In the genomic region with DNA sequence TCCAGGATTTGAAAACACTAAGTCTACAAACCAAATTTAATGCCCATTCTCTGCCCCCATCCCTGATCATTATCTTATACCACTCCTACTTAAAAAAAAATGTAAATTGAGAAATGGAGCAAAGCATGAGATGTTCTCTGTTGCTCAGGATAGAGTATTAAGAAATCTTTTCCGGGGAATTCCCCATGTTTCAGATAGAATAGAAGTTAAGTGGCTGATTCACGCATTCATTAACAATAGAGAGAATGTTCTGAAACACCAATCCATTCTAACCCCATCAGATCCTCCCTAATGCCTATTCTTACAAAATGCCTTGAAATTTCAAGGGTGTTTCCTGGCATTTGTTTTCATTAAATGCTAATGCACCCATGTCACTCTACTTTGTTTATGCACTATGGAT, we compare ENCODE assay signal across 22 cellular contexts.
DNase-seq lines count a peak whose midpoint lies in the region; ATAC-seq, FAIRE-seq and TF ChIP-seq lines count a peak whose summit lies in the region.
"Had no signal": no experiment of that assay in that cellular context is flagged by ENCODE, and none has a peak within 500 bp of the region (broad histone marks: within the 10 kb centered on the region; RNA-seq: fewer than 3 reads in every experiment).

No MANE protein-coding gene starts in this region.

- H3K4me3 ChIP-seq in A549 (no peak overlapping the region), HCT116 (replicated peaks in 1 of 2; ENCODE audit: low read depth in 1 of 2, low read length in 2 of 2) (no peak overlapping the region), GM12878 (no peak overlapping the region)
- H3K4me3 ChIP-seq: cardiac muscle cell, transverse colon had no signal

- no peaks in the 10 kb centered on the region for H4K20me1 ChIP-seq in HCT116 (ENCODE audit: insufficient read depth)
- no peaks in the 10 kb centered on the region for H4K20me1 ChIP-seq in GM12878 (ENCODE audit: control insufficient read depth, insufficient read depth)

- TF ChIP-seq RAD21 in A549 (conservative IDR thresholded peaks at IDR 0.05 in 1 of 2, IDR thresholded peaks at IDR 0.05 in 1 of 2) (no peak), HCT116 (IDR thresholded peaks at IDR 0.05; ENCODE audit: low read depth) (no peak), GM12878 (IDR thresholded peaks at IDR 0.05; ENCODE audit: insufficient read depth, low read depth, low read length) (no peak)

- H3K4me1 ChIP-seq in A549 = peaks cover 47% of the 10 kb centered on the region
- H3K4me1 ChIP-seq in HCT116 (ENCODE audit: control insufficient read depth in 1 of 2, insufficient read depth in 2 of 2, low read length in 2 of 2) = peaks cover 57 to 80% of the 10 kb centered on the region in 2 experiments
- H3K4me1 ChIP-seq in GM12878 (ENCODE audit: control insufficient read depth, insufficient read depth, low read length) = no peaks in the 10 kb centered on the region

- POLR2A ChIA-PET in A549 (lab: Yijun Ruan, JAX) = no interaction called here
- POLR2A ChIA-PET in HCT116 (lab: Charles Lee) = interaction anchor here (2.4 to 7.6 kb wide), 3 partner anchors 8 to 108 kb away, joined by 10 to 145 read pairs (median 26); no protein-coding TSS in a partner anchor
- POLR2A ChIA-PET in GM12878 (lab: Charles Lee) = no interaction called here

- in situ Hi-C loops in GM12878 (cut with MboI) = no loop called here

- TF ChIP-seq POLR2A in A549 (IDR thresholded peaks at IDR 0.05; ENCODE audit: low read length) (no peak), HCT116 (IDR thresholded peaks at IDR 0.05; ENCODE audit: borderline replicate concordance, extremely low read depth, insufficient read depth, insufficient read length) (no peak), GM12878 (IDR thresholded peaks at IDR 0.05; ENCODE audit: low read depth, low read length) (no peak)

- CTCF ChIA-PET in A549 (lab: Yijun Ruan, JAX) = no interaction called here
- CTCF ChIA-PET in HCT116 (lab: Charles Lee) = no interaction called here
- CTCF ChIA-PET in GM12878 (lab: Yijun Ruan, JAX) = interaction anchor here (0.5 to 1.0 kb wide), 2 partner anchors 15 to 442 kb away, joined by 3 read pairs; no protein-coding TSS in a partner anchor

- WGBS in A549 (ENCODE audit: missing lambda C conversion rate) = 35% methylated on average over 2 of the region's 2 CpGs
- 39% methylated on average over 2 of the region's 2 CpGs for WGBS in GM12878 (ENCODE audit: insufficient coverage, insufficient replicate concordance, low lambda C conversion rate, missing lambda C conversion rate)

- no peaks in the 10 kb centered on the region for H3K9me3 ChIP-seq in A549
- no peaks in the 10 kb centered on the region for H3K9me3 ChIP-seq in HCT116 (ENCODE audit: control insufficient read depth in 1 of 2, insufficient read depth in 1 of 2, low read depth in 1 of 2, low read length in 2 of 2)
- no peaks in the 10 kb centered on the region for H3K9me3 ChIP-seq in GM12878 (replicated peaks; ENCODE audit: control insufficient read depth, insufficient read depth, low read length)
- H3K9me3 ChIP-seq: transverse colon had no signal

- H3K9ac ChIP-seq in HCT116 (ENCODE audit: low read length) (0 out of 2 replicates have a peak overlapping the region, but pooled peaks have one; percentile 27), GM12878 (ENCODE audit: control insufficient read depth, insufficient read depth, low read length) (no peak overlapping the region)

- RAD21 ChIA-PET in HCT116 (lab: Charles Lee; ENCODE audit: low non-redundant PET in 1 of 2, low total read pairs in 2 of 2, uncharacterized antibody in 2 of 2, unreplicated experiment in 2 of 2) (no interaction called here), GM12878 (lab: Charles Lee; ENCODE audit: unreplicated experiment) (no interaction called here)

- DNase-seq in A549 (ENCODE audit: low read depth in 1 of 2, low spot score in 1 of 2) (peak in 1 of 2 experiments; percentile 19), HCT116 (ENCODE audit: low read depth, low spot score) (no peak), GM12878 (ENCODE audit: low read depth, low spot score) (no peak), glomerular visceral epithelial cell (ENCODE audit: extremely low spot score) (peak; percentile 58), inferior parietal cortex (ENCODE audit: extremely low spot score) (no peak), NCI-H510A treated with DMSO at 0.1 percent for 48 hours (lab: John Stamatoyannopoulos, UW) (no peak)
- DNase-seq: activated CD4-positive, alpha-beta T cell treated with anti-CD3 and anti-CD28 coated beads, Interleukin-2, amount 10 ng/mL, durations not matched to agents 7 days and 5 days; activated naive CD4-positive, alpha-beta T cell treated with anti-CD3 and anti-CD28 coated beads, Interleukin-2, amount 10 ng/mL, durations not matched to agents 7 days and 5 days; activated T-cell treated with anti-CD3 and anti-CD28 coated beads for 4 hours; CD4-positive, alpha-beta T cell; effector memory CD8-positive, alpha-beta T cell; NCI-H2029 treated with DMSO at 0.1 percent for 48 hours; NCI-H524 treated with DMSO at 0.1 percent for 48 hours; OCI-M1; stimulated activated naive CD4-positive, alpha-beta T cell; transverse colon had no signal

- H2AFZ ChIP-seq in HCT116 (ENCODE audit: low read depth, low read length, poor library complexity, severe bottlenecking) (no peak overlapping the region), GM12878 (ENCODE audit: control insufficient read depth, low read depth, low read length) (no peak overlapping the region)

- H3K9me2 ChIP-seq in HCT116 (ENCODE audit: insufficient read depth) = no peaks in the 10 kb centered on the region

- FAIRE-seq in A549 (lab: Jason Lieb, UNC) (no peak), GM12878 (lab: Jason Lieb, UNC) (no peak)
- FAIRE-seq: A204.1, TTC549 had no signal

- H3K27me3 ChIP-seq in HCT116 (ENCODE audit: insufficient read depth, low read length) = no peaks in the 10 kb centered on the region
- H3K27me3 ChIP-seq in GM12878 (replicated peaks in 1 of 2; ENCODE audit: control insufficient read depth in 2 of 2, insufficient read depth in 2 of 2, low read length in 1 of 2) = no peaks in the 10 kb centered on the region; a peak in 1 of 4 replicates
- H3K27me3 ChIP-seq: cardiac muscle cell, transverse colon had no signal

- H3K4me2 ChIP-seq in A549 = peak overlapping the region; percentile 50; the same call in 2 of the 3 replicates
- no peak overlapping the region for H3K4me2 ChIP-seq in HCT116 (ENCODE audit: low read length)
- H3K4me2 ChIP-seq in GM12878 (ENCODE audit: control insufficient read depth, insufficient read depth) = no peak overlapping the region

- BruUV-seq in HCT116 (replicated peaks; lab: Mats Ljungman, UMichigan) (no TSS peak), GM12878 (replicated peaks; lab: Mats Ljungman, UMichigan) (no TSS peak)

- no peak for TF ChIP-seq CTCF in A549 (IDR thresholded peaks at IDR 0.05)
- no peak for TF ChIP-seq CTCF in HCT116 (IDR thresholded peaks at IDR 0.05 in 2 of 3, conservative IDR thresholded peaks at IDR 0.05 in 1 of 3; ENCODE audit: borderline replicate concordance in 1 of 3, insufficient read depth in 1 of 3, low read depth in 2 of 3, low read length in 2 of 3)
- TF ChIP-seq CTCF in GM12878 (IDR thresholded peaks at IDR 0.05 in 2 of 3, conservative IDR thresholded peaks at IDR 0.05 in 1 of 3; ENCODE audit: control insufficient read depth in 2 of 3, extremely low read depth in 1 of 3, insufficient read depth in 1 of 3, low read depth in 3 of 3, low read length in 3 of 3) = no peak

- TF ChIP-seq EP300 in A549 (IDR thresholded peaks at IDR 0.05) (no peak), GM12878 (IDR thresholded peaks at IDR 0.05; ENCODE audit: borderline replicate concordance in 1 of 2, control insufficient read depth in 1 of 2, low read depth in 2 of 2, low read length in 2 of 2) (no peak)

- peaks cover 6% of the 10 kb centered on the region; the same call in 1 of the 2 replicates for H3K79me2 ChIP-seq in HCT116 (ENCODE audit: insufficient read depth, low read length)
- H3K79me2 ChIP-seq in GM12878 (ENCODE audit: control insufficient read depth, insufficient read depth, low read length) = no peaks in the 10 kb centered on the region

- ATAC-seq in A549 (peak in 1 of 2 experiments; percentile 19; a peak in 2 of 6 replicates), HCT116 (no peak), GM12878 (0 out of 3 replicates have a peak, but pooled peaks have one; percentile 21), GM21360 (IDR thresholded peaks at IDR 0.05; ENCODE audit: unreplicated experiment) (no peak), GM21528 (IDR thresholded peaks at IDR 0.05; ENCODE audit: low FRiP score, unreplicated experiment) (no peak)
- ATAC-seq: effector memory CD8-positive, alpha-beta T cell; natural killer cell treated with Interleukin-12 subunit alpha and Interleukin-12 subunit beta and Interleukin-15 and Interleukin-18, amount 100 ng/mL, for 72 hours had no signal

- H3K36me3 ChIP-seq in HCT116 (ENCODE audit: control insufficient read depth in 1 of 2, insufficient read depth in 2 of 2, low read length in 2 of 2) = no peaks in the 10 kb centered on the region
- H3K36me3 ChIP-seq in GM12878 (ENCODE audit: control insufficient read depth in 2 of 2, insufficient read depth in 2 of 2, low read length in 1 of 2) = no peaks in the 10 kb centered on the region
- H3K36me3 ChIP-seq: cardiac muscle cell, transverse colon had no signal

- H3K27ac ChIP-seq in A549 = peak overlapping the region; percentile 12 to 67; a peak in 5 of 6 replicates
- H3K27ac ChIP-seq in HCT116 (ENCODE audit: low read depth, low read length) = peak overlapping the region; percentile 92; the same call in 1 of the 2 replicates
- H3K27ac ChIP-seq in GM12878 (ENCODE audit: control insufficient read depth, insufficient read depth) = no peak overlapping the region
- H3K27ac ChIP-seq: cardiac muscle cell had no signal

- intact Hi-C loops in HCT116 (cut with micrococcal nuclease) (no loop called here), GM12878 (cut with micrococcal nuclease; ENCODE audit: unreplicated experiment) (loop anchor here (10.0 kb wide), 1 partner anchor 379 kb away; no protein-coding TSS in a partner anchor)

- SMC1A ChIA-PET in GM12878 (lab: Charles Lee; ENCODE audit: uncharacterized antibody, unreplicated experiment) = no interaction called here

TF ChIP-seq in A549, 52 proteins besides CTCF, POLR2A, EP300 and RAD21 (continues in another document):
- no peak for TF ChIP-seq CHD2 (IDR thresholded peaks at IDR 0.05; ENCODE audit: low read length, partially characterized antibody)
- 0 out of 4 replicates have a peak, but pooled peaks of 1 of the 2 experiments have one; percentile 22 for TF ChIP-seq CEBPB (IDR thresholded peaks at IDR 0.05)

TF ChIP-seq in HCT116, 20 proteins besides CTCF, POLR2A, EP300 and RAD21:
- TF ChIP-seq ZFX (IDR thresholded peaks at IDR 0.05) = no peak
- TF ChIP-seq FOSL1 (IDR thresholded peaks at IDR 0.05; ENCODE audit: low read depth) = 0 out of 2 replicates have a peak, but pooled peaks have one; percentile 4

TF ChIP-seq in GM12878, 131 proteins besides CTCF, POLR2A, EP300 and RAD21 (continues in another document):
- TF ChIP-seq MXI1 (IDR thresholded peaks at IDR 0.05; ENCODE audit: low read depth, low read length) (no peak), ZBED1 (IDR thresholded peaks at IDR 0.05; ENCODE audit: borderline replicate concordance) (no peak), TAF1 (IDR thresholded peaks at IDR 0.05; ENCODE audit: borderline replicate concordance, low read depth, low read length) (no peak), MEF2A (IDR thresholded peaks at IDR 0.05; ENCODE audit: insufficient read depth, low read depth, low read length) (no peak), SUPT20H (IDR thresholded peaks at IDR 0.05; ENCODE audit: borderline replicate concordance, control insufficient read depth, low read depth, low read length) (no peak)
